11 cellular contexts compared by ENCODE assay signal in genomic region chr5:142698447-142698846, GRCh38. TPM values are rescaled to one million over a fixed set of nuclear protein-coding genes. Genes with fewer than 3 reads are reported as not detected.
DNase-seq lines count a peak whose midpoint lies in the region; ATAC-seq, FAIRE-seq and TF ChIP-seq lines count a peak whose summit lies in the region.
"Had no signal": no experiment of that assay in that cellular context is flagged by ENCODE, and none has a peak within 500 bp of the region (broad histone marks: within the 10 kb centered on the region; RNA-seq: fewer than 3 reads in every experiment).

No MANE protein-coding gene starts in this region.

- no peak overlapping the region for H3K4me2 ChIP-seq in neuronal stem cell (ENCODE audit: insufficient read depth, low read length, poor library complexity, severe bottlenecking)
- H3K4me2 ChIP-seq: A549 had no signal

- H3K23ac ChIP-seq in neuronal stem cell (ENCODE audit: low read depth, low read length, poor library complexity), result no peak overlapping the region

- H2BK5ac ChIP-seq in neuronal stem cell (ENCODE audit: low read length), result no peak overlapping the region

- no peak overlapping the region for H4K8ac ChIP-seq in neuronal stem cell (ENCODE audit: low read depth, low read length)

- H3K4me3 Mint-ChIP-seq in activated CD8-positive, alpha-beta memory T cell treated with anti-CD3 and anti-CD28 coated beads, Interleukin-2, amount 10 ng/mL, durations not matched to agents 7 days and 5 days, result no peak overlapping the region

- no peaks in the 10 kb centered on the region for H3K9me3 Mint-ChIP-seq in activated CD8-positive, alpha-beta memory T cell treated with anti-CD3 and anti-CD28 coated beads, Interleukin-2, amount 10 ng/mL, durations not matched to agents 7 days and 5 days (ENCODE audit: low read depth)

- no peaks in the 10 kb centered on the region for H3K79me1 ChIP-seq in neuronal stem cell (ENCODE audit: low read depth, low read length)

- peaks cover 18% of the 10 kb centered on the region for H3K27me3 Mint-ChIP-seq in activated CD8-positive, alpha-beta memory T cell treated with anti-CD3 and anti-CD28 coated beads, Interleukin-2, amount 10 ng/mL, durations not matched to agents 7 days and 5 days

- no peak overlapping the region for H2AK5ac ChIP-seq in neuronal stem cell (ENCODE audit: low read depth, low read length)

- H3K27ac Mint-ChIP-seq in activated CD8-positive, alpha-beta memory T cell treated with anti-CD3 and anti-CD28 coated beads, Interleukin-2, amount 10 ng/mL, durations not matched to agents 7 days and 5 days, result no peak overlapping the region

- no peaks in the 10 kb centered on the region for H3K9me3 ChIP-seq in heart right ventricle
- no peaks in the 10 kb centered on the region for H3K9me3 ChIP-seq in neuronal stem cell (replicated peaks in 1 of 2; ENCODE audit: control insufficient read depth in 2 of 2, insufficient read depth in 1 of 2, low read depth in 1 of 2, low read length in 2 of 2)
- H3K9me3 ChIP-seq in upper lobe of left lung, result no peaks in the 10 kb centered on the region
- H3K9me3 ChIP-seq in small intestine (ENCODE audit: control insufficient read depth, low read depth), result no peaks in the 10 kb centered on the region
- H3K9me3 ChIP-seq in ovary, result no peaks in the 10 kb centered on the region
- H3K9me3 ChIP-seq: A549 had no signal

- H3K36me3 ChIP-seq in heart right ventricle (no peaks in the 10 kb centered on the region), neuronal stem cell (replicated peaks in 1 of 2; ENCODE audit: control insufficient read depth in 2 of 2, insufficient read depth in 2 of 2, low read length in 2 of 2) (no peaks in the 10 kb centered on the region), upper lobe of left lung (no peaks in the 10 kb centered on the region), small intestine (ENCODE audit: control insufficient read depth in 2 of 2, insufficient read depth in 2 of 2, low read length in 2 of 2) (no peaks in the 10 kb centered on the region), ovary (no peaks in the 10 kb centered on the region)
- H3K36me3 ChIP-seq: cardiac muscle cell had no signal

- no peak overlapping the region for H3K9ac ChIP-seq in neuronal stem cell (ENCODE audit: low read depth, low read length, poor library complexity)

- ATAC-seq in activated CD8-positive, alpha-beta memory T cell treated with anti-CD3 and anti-CD28 coated beads, Interleukin-2, amount 10 ng/mL, durations not matched to agents 7 days and 5 days, result no peak
- peak in 6 of 8 donors; percentile 7 to 20 (median 12) for ATAC-seq in heart right ventricle
- no peak for ATAC-seq in upper lobe of left lung (ENCODE audit: low FRiP score in 2 of 2)
- ATAC-seq in HG03439 (IDR thresholded peaks at IDR 0.05; ENCODE audit: unreplicated experiment), result no peak

- no peak for TF ChIP-seq EP300 in upper lobe of left lung (IDR thresholded peaks at IDR 0.05)
- no peak for TF ChIP-seq EP300 in ovary (IDR thresholded peaks at IDR 0.05)

- no peak overlapping the region for H2BK120ac ChIP-seq in neuronal stem cell (ENCODE audit: low read depth, low read length)

- no peak overlapping the region for H2BK12ac ChIP-seq in neuronal stem cell (ENCODE audit: low read length)

- H3K4me1 Mint-ChIP-seq in activated CD8-positive, alpha-beta memory T cell treated with anti-CD3 and anti-CD28 coated beads, Interleukin-2, amount 10 ng/mL, durations not matched to agents 7 days and 5 days, result no peaks in the 10 kb centered on the region

- peak; percentile 15 for DNase-seq in activated CD8-positive, alpha-beta memory T cell treated with anti-CD3 and anti-CD28 coated beads, Interleukin-2, amount 50 U/mL, for 48 hours
- no peak for DNase-seq in activated CD8-positive, alpha-beta memory T cell treated with anti-CD3 and anti-CD28 coated beads, Interleukin-2, amount 10 ng/mL, durations not matched to agents 7 days and 5 days
- no peak for DNase-seq in heart right ventricle
- no peak for DNase-seq in neuronal stem cell (ENCODE audit: low spot score)
- no peak for DNase-seq in upper lobe of left lung
- DNase-seq in small intestine, result no peak
- no peak for DNase-seq in ovary

- CTCF ChIA-PET in activated CD8-positive, alpha-beta memory T cell treated with anti-CD3 and anti-CD28 coated beads, Interleukin-2, amount 10 ng/mL, durations not matched to agents 7 days and 5 days (lab: Charles Lee), result interaction anchor here (0.7 to 3.9 kb wide), 34 partner anchors 9 to 1006 kb away, joined by 3 to 51 read pairs (median 4); partner anchors contain the start of gene FGF1

- intact Hi-C loops in heart right ventricle (cut with DNase I) (loop anchor here (1.0 to 10.0 kb wide), 11 partner anchors 41 to 694 kb away; no protein-coding TSS in a partner anchor), ovary (cut with DNase I) (loop anchor here (2.0 to 5.0 kb wide), 5 partner anchors 41 to 551 kb away; no protein-coding TSS in a partner anchor)

- peak overlapping the region; percentile 78 for H2AFZ ChIP-seq in neuronal stem cell (ENCODE audit: low read length)

- no peak overlapping the region for H3K14ac ChIP-seq in neuronal stem cell (ENCODE audit: low read length)

- H3K27ac ChIP-seq in heart right ventricle, result peak overlapping the region; percentile 56 to 94 (median 87)
- H3K27ac ChIP-seq in neuronal stem cell (replicated peaks; ENCODE audit: low read length), result no peak overlapping the region
- H3K27ac ChIP-seq in upper lobe of left lung, result peak overlapping the region; percentile 10 to 63 (median 52)
- peak overlapping the region in 1 of 2 donors; percentile 55 for H3K27ac ChIP-seq in small intestine (ENCODE audit: low read depth in 1 of 2, low read length in 1 of 2)
- H3K27ac ChIP-seq in ovary, result no peak overlapping the region
- H3K27ac ChIP-seq: A549, cardiac muscle cell, epithelial cell of prostate had no signal

- no peaks in the 10 kb centered on the region for H3K36me3 Mint-ChIP-seq in activated CD8-positive, alpha-beta memory T cell treated with anti-CD3 and anti-CD28 coated beads, Interleukin-2, amount 10 ng/mL, durations not matched to agents 7 days and 5 days

- H3K4me3 ChIP-seq in heart right ventricle, result peak overlapping the region in 2 of 10 donors; percentile 2 to 54
- no peak overlapping the region for H3K4me3 ChIP-seq in neuronal stem cell (ENCODE audit: low read length in 2 of 2)
- no peak overlapping the region for H3K4me3 ChIP-seq in upper lobe of left lung
- no peak overlapping the region for H3K4me3 ChIP-seq in small intestine (ENCODE audit: low read depth in 1 of 2, low read length in 2 of 2)
- H3K4me3 ChIP-seq in ovary, result no peak overlapping the region
- H3K4me3 ChIP-seq: A549, cardiac muscle cell had no signal

- no peak for TF ChIP-seq CTCF in heart right ventricle (IDR thresholded peaks at IDR 0.05)
- no peak for TF ChIP-seq CTCF in upper lobe of left lung (IDR thresholded peaks at IDR 0.05)
- no peak for TF ChIP-seq CTCF in ovary (IDR thresholded peaks at IDR 0.05)

- H3K4ac ChIP-seq in neuronal stem cell (ENCODE audit: low read length), result no peak overlapping the region

- H3K27me3 ChIP-seq in heart right ventricle, result no peaks in the 10 kb centered on the region
- no peaks in the 10 kb centered on the region for H3K27me3 ChIP-seq in neuronal stem cell (ENCODE audit: control insufficient read depth in 3 of 3, insufficient read depth in 3 of 3, low read depth in 1 of 3, low read length in 3 of 3)
- no peaks in the 10 kb centered on the region for H3K27me3 ChIP-seq in upper lobe of left lung
- no peaks in the 10 kb centered on the region for H3K27me3 ChIP-seq in small intestine (ENCODE audit: control insufficient read depth in 2 of 2, insufficient read depth in 2 of 2, low read length in 2 of 2)
- no peaks in the 10 kb centered on the region for H3K27me3 ChIP-seq in ovary
- H3K27me3 ChIP-seq: cardiac muscle cell had no signal

- TF ChIP-seq POLR2A in upper lobe of left lung (IDR thresholded peaks at IDR 0.05), result no peak
- no peak for TF ChIP-seq POLR2A in ovary (IDR thresholded peaks at IDR 0.05)

- H3K4me1 ChIP-seq in heart right ventricle (peaks cover 9 to 63% (median 39%) of the 10 kb centered on the region in 9 donors), neuronal stem cell (ENCODE audit: control insufficient read depth in 2 of 2, insufficient read depth in 1 of 2, low read depth in 1 of 2, low read length in 2 of 2) (no peaks in the 10 kb centered on the region), upper lobe of left lung (peaks cover 18 to 26% (median 22%) of the 10 kb centered on the region in 4 donors), small intestine (ENCODE audit: control insufficient read depth in 2 of 2, insufficient read depth in 1 of 2, low read depth in 1 of 2, low read length in 1 of 2) (no peaks in the 10 kb centered on the region), ovary (ENCODE audit: insufficient read depth) (peaks cover 11% of the 10 kb centered on the region)

- no peak overlapping the region for H2BK15ac ChIP-seq in neuronal stem cell (ENCODE audit: low read length)

- no peak for FAIRE-seq in small intestine (lab: Jason Lieb, UNC)

- no peak overlapping the region for H3K18ac ChIP-seq in neuronal stem cell (ENCODE audit: low read length)

- WGBS in heart right ventricle, 2 donors, result 33 to 48% methylated on average over 4 of the region's 4 CpGs
- WGBS in neuronal stem cell (ENCODE audit: extremely low coverage in 2 of 2, insufficient read length in 2 of 2, insufficient replicate concordance in 1 of 2), 2 donors, result no CpG with 5 or more reads among the region's 4 CpGs
- 56 to 72% methylated on average over 4 of the region's 4 CpGs for WGBS in upper lobe of left lung, 2 donors
- 48 to 61% (median 54%) methylated on average over 4 of the region's 4 CpGs for WGBS in small intestine, 3 donors
- WGBS in ovary, 3 donors, result 61 to 68% (median 62%) methylated on average over 4 of the region's 4 CpGs

- H4K91ac ChIP-seq in neuronal stem cell (ENCODE audit: low read depth, low read length, poor library complexity), result no peak overlapping the region

RNA-seq across cellular contexts. Expression of gene FGF1, which starts 12.6 kb away (rescaled TPM):
- not detected for total RNA-seq in activated CD8-positive, alpha-beta memory T cell treated with anti-CD3 and anti-CD28 coated beads, Interleukin-2, amount 10 ng/mL, durations not matched to agents 7 days and 5 days
- 100 to 1,000 TPM in 1 of 10 donors, 10 to 100 TPM in 9; 31.4 to 110 (median 58.4) TPM for total RNA-seq in heart right ventricle
- polyA plus RNA-seq in heart right ventricle, result 10 to 100 TPM in 1 of 2 donors, 1 to 10 TPM in 1; 5.1 to 17.6 TPM
- 0.18 TPM for polyA plus RNA-seq in neuronal stem cell (2013, experiment 1 of 2)
- 0.10 TPM for polyA plus RNA-seq in neuronal stem cell (2013, experiment 2 of 2)
- 1 to 10 TPM in 1 of 6 donors, under 1 TPM in 3, not detected in 2; 0.63 to 1.3 (median 0.77) TPM for total RNA-seq in upper lobe of left lung
- 1 to 10 TPM in 1 of 3 donors, under 1 TPM in 1, not detected in 1; 0.27 to 2.8 TPM for polyA plus RNA-seq in small intestine
- total RNA-seq in ovary, result 1 to 10 TPM in 1 of 7 donors, under 1 TPM in 6; 0.10 to 1.0 (median 0.55) TPM
- polyA plus RNA-seq in ovary, result 1 to 10 TPM in 1 of 2 donors, under 1 TPM in 1; 0.44 to 3.6 TPM
- total RNA-seq: cardiac muscle cell had no signal
- polyA plus RNA-seq: cardiac muscle cell had no signal

Comparison
In these comparisons a context has a peak if more than half of its experiments do, and no peak if none do; other contexts are left out.
1. ATAC-seq: peak in heart right ventricle (6 of 8); none in activated CD8-positive, alpha-beta memory T cell treated with anti-CD3 and anti-CD28 coated beads, Interleukin-2, amount 10 ng/mL, durations not matched to agents 7 days and 5 days (single experiment), upper lobe of left lung (0 of 2) and HG03439 (single experiment).
2. H3K27ac ChIP-seq: peak in heart right ventricle (10 of 10) and upper lobe of left lung (4 of 4); none in neuronal stem cell (single experiment) and ovary (0 of 2).
3. RNA of gene FGF1, which starts 12.6 kb away (total RNA-seq): 31.4 to 110 TPM in heart right ventricle; 0.63 to 1.3 TPM in upper lobe of left lung, 0.10 to 1.0 TPM in ovary and not detected in activated CD8-positive, alpha-beta memory T cell treated with anti-CD3 and anti-CD28 coated beads, Interleukin-2, amount 10 ng/mL, durations not matched to agents 7 days and 5 days; every median in the first group is over 10 times any median in the second.